Comparison of ENCODE assay signal across 36 cellular contexts in genomic region chr6:153325661-153326060, GRCh38.
DNase-seq lines count a peak whose midpoint lies in the region; ATAC-seq, FAIRE-seq and TF ChIP-seq lines count a peak whose summit lies in the region.
"Had no signal": no experiment of that assay in that cellular context is flagged by ENCODE, and none has a peak within 500 bp of the region (broad histone marks: within the 10 kb centered on the region; RNA-seq: fewer than 3 reads in every experiment).

No MANE protein-coding gene starts in this region.

- no peak overlapping the region for H2BK120ac ChIP-seq in H1 (replicated peaks; ENCODE audit: low read depth, low read length)

- CTCF ChIA-PET in HCT116 (lab: Charles Lee) (no interaction called here), H1 (lab: Charles Lee; ENCODE audit: partially characterized antibody) (interaction anchor here (1.3 to 1.7 kb wide), 2 partner anchors 10 to 13 kb away, joined by 4 to 5 read pairs; no protein-coding TSS in a partner anchor)
- CTCF ChIA-PET in activated naive CD4-positive, alpha-beta T cell treated with anti-CD3 and anti-CD28 coated beads for 36 hours (lab: Charles Lee): no interaction called here

- H3K4me3 ChIP-seq in HCT116 (replicated peaks in 1 of 2; ENCODE audit: low read depth in 1 of 2, low read length in 2 of 2) (no peak overlapping the region), SJCRH30 (no peak overlapping the region), H1 (ENCODE audit: extremely low read depth in 1 of 4, insufficient read depth in 2 of 4, low read depth in 3 of 4, low read length in 4 of 4) (no peak overlapping the region), thyroid gland (replicated peaks in 1 of 3) (no peak overlapping the region), MG63 (no peak overlapping the region)
- H3K4me3 ChIP-seq: A549; BLaER1; BLaER1 treated with 17β-estradiol and CSF1 and Interleukin-3, amounts not matched to agents 10 nM and 100 nM had no signal

- H3K56ac ChIP-seq in H1 (replicated peaks; ENCODE audit: insufficient read length, low read depth, low read length): no peak overlapping the region

- H3K27me3 ChIP-seq in HCT116 (ENCODE audit: insufficient read depth, low read length) (peaks cover 29% of the 10 kb centered on the region), SJCRH30 (no peaks in the 10 kb centered on the region), H1 (replicated peaks in 1 of 4; ENCODE audit: control insufficient read depth in 3 of 4, extremely low read depth in 1 of 4, insufficient read depth in 3 of 4, low read length in 3 of 4) (no peaks in the 10 kb centered on the region), thyroid gland (no peaks in the 10 kb centered on the region), MG63 (no peaks in the 10 kb centered on the region)
- H3K27me3 ChIP-seq: BE2C; BLaER1; BLaER1 treated with 17β-estradiol and CSF1 and Interleukin-3, amounts not matched to agents 10 nM and 100 nM had no signal

- TF ChIP-seq CTCF in HCT116 (IDR thresholded peaks at IDR 0.05 in 2 of 3, conservative IDR thresholded peaks at IDR 0.05 in 1 of 3; ENCODE audit: borderline replicate concordance in 1 of 3, insufficient read depth in 1 of 3, low read depth in 2 of 3, low read length in 2 of 3) (no peak), H1 (IDR thresholded peaks at IDR 0.05; ENCODE audit: control extremely low read depth in 1 of 3, insufficient read depth in 1 of 3, low read depth in 1 of 3, low read length in 3 of 3) (no peak), thyroid gland (IDR thresholded peaks at IDR 0.05) (no peak)

- no peaks in the 10 kb centered on the region for H3K9me3 ChIP-seq in HCT116 (ENCODE audit: control insufficient read depth in 1 of 2, insufficient read depth in 1 of 2, low read depth in 1 of 2, low read length in 2 of 2)
- H3K9me3 ChIP-seq in SJCRH30 (replicated peaks): peaks cover 9% of the 10 kb centered on the region
- no peaks in the 10 kb centered on the region for H3K9me3 ChIP-seq in H1 (ENCODE audit: insufficient read depth in 2 of 2, low read depth in 1 of 2, low read length in 1 of 2)
- H3K9me3 ChIP-seq in thyroid gland: no peaks in the 10 kb centered on the region
- no peaks in the 10 kb centered on the region for H3K9me3 ChIP-seq in MG63
- H3K9me3 ChIP-seq: A549; BE2C; BLaER1; BLaER1 treated with 17β-estradiol and CSF1 and Interleukin-3, amounts not matched to agents 10 nM and 100 nM; Caco-2 had no signal

- H3K4me2 ChIP-seq in HCT116 (ENCODE audit: low read length) (no peak overlapping the region), H1 (ENCODE audit: insufficient read depth in 1 of 2, low read depth in 2 of 2, low read length in 2 of 2) (no peak overlapping the region)
- H3K4me2 ChIP-seq: A549; BLaER1; BLaER1 treated with 17β-estradiol and CSF1 and Interleukin-3, amounts not matched to agents 10 nM and 100 nM had no signal

- RAD21 ChIA-PET in HCT116 (lab: Charles Lee; ENCODE audit: low non-redundant PET in 1 of 2, low total read pairs in 2 of 2, uncharacterized antibody in 2 of 2, unreplicated experiment in 2 of 2): no interaction called here

- H2AFZ ChIP-seq in HCT116 (ENCODE audit: low read depth, low read length, poor library complexity, severe bottlenecking) (no peak overlapping the region), H1 (ENCODE audit: low read length) (no peak overlapping the region)

- H3K9me2 ChIP-seq in HCT116 (ENCODE audit: insufficient read depth): no peaks in the 10 kb centered on the region

- no peak overlapping the region for H3K4me3 Mint-ChIP-seq in activated naive CD4-positive, alpha-beta T cell treated with anti-CD3 and anti-CD28 coated beads for 36 hours
- H3K4me3 Mint-ChIP-seq: B cell; CD14-positive monocyte; CD4-positive, alpha-beta memory T cell; CD4-positive, alpha-beta T cell; CD4-positive, CD25-positive, alpha-beta regulatory T cell; CD8-positive, alpha-beta memory T cell; CD8-positive, alpha-beta T cell had no signal

- no peaks in the 10 kb centered on the region for H3K4me1 Mint-ChIP-seq in activated naive CD4-positive, alpha-beta T cell treated with anti-CD3 and anti-CD28 coated beads for 36 hours (ENCODE audit: low read depth)
- H3K4me1 Mint-ChIP-seq: B cell; CD14-positive monocyte; CD4-positive, alpha-beta memory T cell; CD4-positive, CD25-positive, alpha-beta regulatory T cell; CD8-positive, alpha-beta memory T cell had no signal

- H4K20me1 ChIP-seq in HCT116 (ENCODE audit: insufficient read depth) (no peaks in the 10 kb centered on the region), H1 (replicated peaks in 1 of 2; ENCODE audit: control insufficient read depth in 1 of 2, insufficient read depth in 2 of 2, low read length in 2 of 2) (no peaks in the 10 kb centered on the region)
- H4K20me1 ChIP-seq: BLaER1; BLaER1 treated with 17β-estradiol and CSF1 and Interleukin-3, amounts not matched to agents 10 nM and 100 nM had no signal

- H3K14ac ChIP-seq in H1 (ENCODE audit: insufficient read length): no peak overlapping the region

- no peak for ATAC-seq in HCT116
- no peak for ATAC-seq in GM21737 (IDR thresholded peaks at IDR 0.05; ENCODE audit: unreplicated experiment)
- ATAC-seq in HG03439 (IDR thresholded peaks at IDR 0.05; ENCODE audit: unreplicated experiment): no peak
- ATAC-seq: A549; CD8-positive, alpha-beta T cell had no signal

- TF ChIP-seq EP300 in H1 (IDR thresholded peaks at IDR 0.05; ENCODE audit: borderline replicate concordance in 1 of 2, low read depth in 2 of 2, low read length in 2 of 2): no peak

- H3K23ac ChIP-seq in H1 (ENCODE audit: insufficient read length): no peak overlapping the region

- no peak overlapping the region for H2BK12ac ChIP-seq in H1 (ENCODE audit: low read depth, low read length)

- no peaks in the 10 kb centered on the region for H3K27me3 Mint-ChIP-seq in activated naive CD4-positive, alpha-beta T cell treated with anti-CD3 and anti-CD28 coated beads for 36 hours (ENCODE audit: low read depth)
- H3K27me3 Mint-ChIP-seq: B cell; CD4-positive, alpha-beta memory T cell; CD4-positive, alpha-beta T cell; CD4-positive, CD25-positive, alpha-beta regulatory T cell; CD8-positive, alpha-beta memory T cell had no signal

- H3K4me1 ChIP-seq in HCT116 (ENCODE audit: control insufficient read depth in 1 of 2, insufficient read depth in 2 of 2, low read length in 2 of 2): 0 out of 4 replicates have a peak, but pooled peaks cover 0 to 4% of the 10 kb centered on the region in 2 experiments
- peaks cover 41% of the 10 kb centered on the region for H3K4me1 ChIP-seq in SJCRH30
- no peaks in the 10 kb centered on the region for H3K4me1 ChIP-seq in H1 (replicated peaks in 1 of 4; ENCODE audit: control insufficient read depth in 3 of 4, insufficient read depth in 4 of 4, low read length in 3 of 4)
- H3K4me1 ChIP-seq in thyroid gland: peaks cover 22 to 35% of the 10 kb centered on the region in 2 donors
- H3K4me1 ChIP-seq: A549; BE2C; BLaER1; BLaER1 treated with 17β-estradiol and CSF1 and Interleukin-3, amounts not matched to agents 10 nM and 100 nM; Caco-2 had no signal

- H3K36me3 ChIP-seq in HCT116 (ENCODE audit: control insufficient read depth in 1 of 2, insufficient read depth in 2 of 2, low read length in 2 of 2) (no peaks in the 10 kb centered on the region), SJCRH30 (no peaks in the 10 kb centered on the region), H1 (ENCODE audit: control insufficient read depth in 2 of 4, insufficient read depth in 4 of 4, low read length in 3 of 4) (no peaks in the 10 kb centered on the region), thyroid gland (no peaks in the 10 kb centered on the region), MG63 (no peaks in the 10 kb centered on the region)
- H3K36me3 ChIP-seq: BE2C; BLaER1; BLaER1 treated with 17β-estradiol and CSF1 and Interleukin-3, amounts not matched to agents 10 nM and 100 nM had no signal

- TF ChIP-seq RAD21 in HCT116 (IDR thresholded peaks at IDR 0.05; ENCODE audit: low read depth): no peak
- no peak for TF ChIP-seq RAD21 in H1 (IDR thresholded peaks at IDR 0.05 in 1 of 2, conservative IDR thresholded peaks at IDR 0.05 in 1 of 2; ENCODE audit: low read depth in 2 of 2, low read length in 2 of 2)

- H3K79me2 ChIP-seq in HCT116 (ENCODE audit: insufficient read depth, low read length): no peaks in the 10 kb centered on the region
- no peaks in the 10 kb centered on the region for H3K79me2 ChIP-seq in H1 (ENCODE audit: control insufficient read depth in 1 of 2, insufficient read depth in 2 of 2, low read length in 2 of 2)

- H3K23me2 ChIP-seq in H1 (ENCODE audit: low read depth, low read length): no peaks in the 10 kb centered on the region

- no peak overlapping the region for H4K8ac ChIP-seq in H1 (ENCODE audit: extremely low read depth, insufficient read depth, low read length)

- H3K9ac ChIP-seq in HCT116 (ENCODE audit: low read length): no peak overlapping the region
- H3K9ac ChIP-seq in H1 (replicated peaks in 1 of 4; ENCODE audit: extremely low read depth in 1 of 4, low read depth in 3 of 4, low read length in 3 of 4): no peak overlapping the region
- H3K9ac ChIP-seq: BLaER1; BLaER1 treated with 17β-estradiol and CSF1 and Interleukin-3, amounts not matched to agents 10 nM and 100 nM had no signal

- intact Hi-C loops in HCT116 (cut with micrococcal nuclease) (no loop called here), thyroid gland (cut with DNase I) (no loop called here)
- intact Hi-C loops in activated naive CD4-positive, alpha-beta T cell treated with anti-CD3 and anti-CD28 coated beads for 36 hours (cut with micrococcal nuclease): no loop called here

- FAIRE-seq in H1 (lab: Jason Lieb, UNC): no peak
- FAIRE-seq: A549, D721Med had no signal

- BruUV-seq in HCT116 (replicated peaks; lab: Mats Ljungman, UMichigan): no TSS peak

- H4K5ac ChIP-seq in H1 (ENCODE audit: insufficient read length, low read depth, low read length): no peak overlapping the region

- no peak overlapping the region for H2AK5ac ChIP-seq in H1 (ENCODE audit: low read depth, low read length)

- peaks cover 3% of the 10 kb centered on the region for H3K9me3 Mint-ChIP-seq in activated naive CD4-positive, alpha-beta T cell treated with anti-CD3 and anti-CD28 coated beads for 36 hours
- H3K9me3 Mint-ChIP-seq: CD4-positive, alpha-beta T cell; CD8-positive, alpha-beta T cell had no signal

- 95% methylated on average over 1 of the region's 1 CpG; no CpG with 5 or more reads in 1 of the 2 experiments for WGBS in H1 (ENCODE audit: extremely low coverage in 1 of 2, insufficient coverage in 1 of 2, insufficient read length in 1 of 2, insufficient replicate concordance in 2 of 2, low coverage in 1 of 2, low lambda C conversion rate in 2 of 2, missing lambda C conversion rate in 1 of 2), 2 experiments
- WGBS in thyroid gland, 2 donors: 31 to 33% methylated on average over 1 of the region's 1 CpG

- H3K79me1 ChIP-seq in H1 (ENCODE audit: low read depth, low read length): no peaks in the 10 kb centered on the region

- TF ChIP-seq POLR2A in HCT116 (IDR thresholded peaks at IDR 0.05; ENCODE audit: borderline replicate concordance, extremely low read depth, insufficient read depth, insufficient read length) (no peak), H1 (IDR thresholded peaks at IDR 0.05; ENCODE audit: control extremely low read depth in 1 of 2, low read depth in 2 of 2, low read length in 2 of 2) (no peak), thyroid gland (IDR thresholded peaks at IDR 0.05) (no peak)

- no peaks in the 10 kb centered on the region for H3K36me3 Mint-ChIP-seq in activated naive CD4-positive, alpha-beta T cell treated with anti-CD3 and anti-CD28 coated beads for 36 hours (ENCODE audit: low read depth)
- H3K36me3 Mint-ChIP-seq: CD14-positive monocyte; CD4-positive, alpha-beta memory T cell; CD4-positive, CD25-positive, alpha-beta regulatory T cell; CD8-positive, alpha-beta memory T cell; CD8-positive, alpha-beta T cell had no signal

- no peak overlapping the region for H2BK5ac ChIP-seq in H1 (ENCODE audit: low read depth, low read length)

- H3K4ac ChIP-seq in H1 (replicated peaks; ENCODE audit: insufficient read length, low read depth, low read length): no peak overlapping the region

- POLR2A ChIA-PET in HCT116 (lab: Charles Lee): no interaction called here
- POLR2A ChIA-PET in H1 (lab: Charles Lee; ENCODE audit: partially characterized antibody): no interaction called here

- no peak overlapping the region for H2BK15ac ChIP-seq in H1 (ENCODE audit: low read length)

- DNase-seq in HCT116 (ENCODE audit: low read depth, low spot score) (no peak), SJCRH30 (peak in 1 of 2 experiments; percentile 32), H1 (ENCODE audit: low read depth in 1 of 2, low spot score in 2 of 2) (no peak), thyroid gland (no peak), MG63 (no peak)
- DNase-seq in activated naive CD4-positive, alpha-beta T cell treated with anti-CD3 and anti-CD28 coated beads for 36 hours: no peak
- DNase-seq: 8988T; ACHN; AML-193; BE2C; C1 segment of cervical spinal cord; Caco-2; Calu3; CD4-positive, alpha-beta memory T cell; CD4-positive, alpha-beta T cell; CD4-positive, CD25-positive, alpha-beta regulatory T cell; CD8-positive, alpha-beta memory T cell; CD8-positive, alpha-beta T cell; COR-L47; DMS 273 treated with DMSO at 0.1 percent for 48 hours; DMS153; DMS53; DMS79; DMS79 treated with DMSO at 0.1 percent for 48 hours; DND-41; EL had no signal

- no peak overlapping the region for H3K18ac ChIP-seq in H1 (ENCODE audit: extremely low read depth, low read length)

- no peak overlapping the region for H4K91ac ChIP-seq in H1 (replicated peaks; ENCODE audit: insufficient read length, low read length)

- no peak overlapping the region for H3K27ac ChIP-seq in HCT116 (ENCODE audit: low read depth, low read length)
- H3K27ac ChIP-seq in SJCRH30: peak overlapping the region; percentile 98
- H3K27ac ChIP-seq in H1 (ENCODE audit: low read depth, low read length): no peak overlapping the region
- H3K27ac ChIP-seq in thyroid gland: peak overlapping the region in 2 of 3 donors; percentile 8 to 80
- H3K27ac ChIP-seq: 22Rv1; A549; BLaER1; BLaER1 treated with 17β-estradiol and CSF1 and Interleukin-3, amounts not matched to agents 10 nM and 100 nM; C4-2B had no signal

- no peak overlapping the region for H3K27ac Mint-ChIP-seq in activated naive CD4-positive, alpha-beta T cell treated with anti-CD3 and anti-CD28 coated beads for 36 hours
- H3K27ac Mint-ChIP-seq: B cell; CD14-positive monocyte; CD4-positive, alpha-beta memory T cell; CD4-positive, alpha-beta T cell; CD4-positive, CD25-positive, alpha-beta regulatory T cell; CD8-positive, alpha-beta memory T cell; CD8-positive, alpha-beta T cell had no signal

- H2BK20ac ChIP-seq in H1 (ENCODE audit: low read length): no peak overlapping the region

Comparison
In these comparisons a context has a peak if more than half of its experiments do, and no peak if none do; other contexts are left out.
1. H3K27ac ChIP-seq: peak in SJCRH30 (single experiment) and thyroid gland (2 of 3); none in HCT116 (single experiment) and H1 (single experiment).
2. Of the 16 proteins assayed by ChIP-seq in both H1 and HCT116: peak only in H1: none; only in HCT116: none; in both: SRF; in neither: 15.